ENCODE assay signal across 26 cellular contexts in the genomic region with DNA sequence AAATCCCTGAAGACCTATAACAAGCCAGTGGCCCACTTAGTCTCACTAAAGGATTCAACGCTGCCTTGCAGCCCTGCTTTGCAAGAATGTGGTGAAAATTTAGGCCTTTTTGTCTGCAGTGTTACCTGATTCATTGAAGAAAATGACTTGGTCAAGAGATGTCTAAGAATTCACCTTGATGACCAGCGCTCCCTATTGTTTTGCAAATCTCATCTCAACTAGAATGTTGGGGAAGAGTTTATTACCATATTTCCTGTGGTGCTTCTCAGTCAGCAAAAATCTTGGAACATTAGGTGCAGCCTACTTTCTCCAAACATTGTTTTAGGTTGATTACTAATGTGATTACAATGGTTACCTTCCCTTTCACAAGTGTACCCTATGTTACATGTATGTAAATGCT. TPM values are rescaled to one million over a fixed set of nuclear protein-coding genes. Genes with fewer than 3 reads are reported as not detected.
DNase-seq lines count a peak whose midpoint lies in the region; ATAC-seq and TF ChIP-seq lines count a peak whose summit lies in the region.
"Had no signal": no experiment of that assay in that cellular context is flagged by ENCODE, and none has a peak within 500 bp of the region (broad histone marks: within the 10 kb centered on the region; RNA-seq: fewer than 3 reads in every experiment).

No MANE protein-coding gene starts in this region.

- TF ChIP-seq CTCF in GM23338 (conservative IDR thresholded peaks at IDR 0.05; ENCODE audit: low read depth in 2 of 2): no peak
- no peak for TF ChIP-seq CTCF in PC-3 (conservative IDR thresholded peaks at IDR 0.05; ENCODE audit: low read depth, low read length)
- TF ChIP-seq CTCF in foreskin keratinocyte (conservative IDR thresholded peaks at IDR 0.05): no peak
- no peak for TF ChIP-seq CTCF in testis (IDR thresholded peaks at IDR 0.05)

- peak overlapping the region; percentile 27; the same call in 1 of the 2 replicates for H3K27ac Mint-ChIP-seq in GM23338
- H3K27ac Mint-ChIP-seq: activated naive CD4-positive, alpha-beta T cell treated with anti-CD3 and anti-CD28 coated beads, Interleukin-2, amount 50 U/mL, for 24 hours; stimulated activated naive B cell treated with anti-CD40 and anti-IgM and Interleukin-4, amounts not matched to agents 10 μg/mL and 1 μg/mL and 100 μg/mL, for 72 hours had no signal

- peaks cover 29% of the 10 kb centered on the region for H3K4me1 ChIP-seq in GM23338 (ENCODE audit: insufficient read depth)
- peaks cover 51% of the 10 kb centered on the region for H3K4me1 ChIP-seq in PC-3 (ENCODE audit: insufficient read depth, low read length)
- H3K4me1 ChIP-seq in foreskin keratinocyte: peaks cover 58% of the 10 kb centered on the region
- no peaks in the 10 kb centered on the region for H3K4me1 ChIP-seq in mesenchymal stem cell (ENCODE audit: control insufficient read depth, insufficient read depth, low read depth, low read length)
- H3K4me1 ChIP-seq in testis: no peaks in the 10 kb centered on the region
- H3K4me1 ChIP-seq: BLaER1, pancreas had no signal

- BruUV-seq in PC-3 (replicated peaks; lab: Mats Ljungman, UMichigan): no TSS peak

- peaks cover 49% of the 10 kb centered on the region for H3K4me1 Mint-ChIP-seq in GM23338
- H3K4me1 Mint-ChIP-seq: activated naive CD4-positive, alpha-beta T cell treated with anti-CD3 and anti-CD28 coated beads, Interleukin-2, amount 50 U/mL, for 24 hours; stimulated activated naive B cell treated with anti-CD40 and anti-IgM and Interleukin-4, amounts not matched to agents 10 μg/mL and 1 μg/mL and 100 μg/mL, for 72 hours had no signal

- intact Hi-C loops in PC-3 (cut with micrococcal nuclease): no loop called here
- intact Hi-C loops in testis (cut with DNase I; ENCODE audit: low total_unique reads): no loop called here

- H4K20me1 ChIP-seq in GM23338 (replicated peaks; ENCODE audit: insufficient read depth): no peaks in the 10 kb centered on the region
- H4K20me1 ChIP-seq in PC-3 (ENCODE audit: low read length): no peaks in the 10 kb centered on the region
- H4K20me1 ChIP-seq: BLaER1 had no signal

- no peaks in the 10 kb centered on the region for H3K79me2 ChIP-seq in GM23338 (replicated peaks; ENCODE audit: insufficient read depth)
- H3K79me2 ChIP-seq in PC-3 (ENCODE audit: low read length): no peaks in the 10 kb centered on the region

- H3K79me1 ChIP-seq in mesenchymal stem cell (replicated peaks; ENCODE audit: low read length, poor library complexity, severe bottlenecking): no peaks in the 10 kb centered on the region

- H3K9ac ChIP-seq in PC-3 (ENCODE audit: low read length) (no peak overlapping the region), mesenchymal stem cell (ENCODE audit: low read length) (no peak overlapping the region)
- H3K9ac ChIP-seq: BLaER1, KMS-11 had no signal

- H3K27me3 ChIP-seq in GM23338 (ENCODE audit: insufficient read depth) (no peaks in the 10 kb centered on the region), PC-3 (ENCODE audit: low read length) (no peaks in the 10 kb centered on the region), foreskin keratinocyte (no peaks in the 10 kb centered on the region), mesenchymal stem cell (ENCODE audit: control insufficient read depth in 1 of 2, insufficient read depth in 1 of 2, low read length in 2 of 2) (no peaks in the 10 kb centered on the region), testis (no peaks in the 10 kb centered on the region)
- H3K27me3 ChIP-seq: BLaER1, brain microvascular endothelial cell, dorsolateral prefrontal cortex, pancreas, upper lobe of left lung had no signal

- H3K4me3 ChIP-seq in GM23338 (no peak overlapping the region), PC-3 (ENCODE audit: low read length) (no peak overlapping the region), mesenchymal stem cell (ENCODE audit: insufficient read depth in 1 of 2, low read depth in 1 of 2, low read length in 2 of 2) (no peak overlapping the region), testis (no peak overlapping the region)
- H3K4me3 ChIP-seq: BLaER1, dorsolateral prefrontal cortex, lung, pancreas, upper lobe of left lung had no signal

- no peak overlapping the region for H3K14ac ChIP-seq in mesenchymal stem cell (ENCODE audit: low read length in 2 of 2)

- H2AK5ac ChIP-seq in mesenchymal stem cell (ENCODE audit: low read length, severe bottlenecking): peak overlapping the region; percentile 19

- CTCF ChIA-PET in PC-3 (lab: Charles Lee): no interaction called here

- H3K27me3 Mint-ChIP-seq in GM23338 (ENCODE audit: insufficient read depth, low read depth, poor library complexity): peaks cover 6% of the 10 kb centered on the region

- WGBS in mesenchymal stem cell: 78% methylated on average over 2 of the region's 2 CpGs
- WGBS in testis, 2 donors: 86 to 89% methylated on average over 2 of the region's 2 CpGs

- no peaks in the 10 kb centered on the region for H3K9me3 Mint-ChIP-seq in GM23338
- H3K9me3 Mint-ChIP-seq: activated naive CD4-positive, alpha-beta T cell treated with anti-CD3 and anti-CD28 coated beads, Interleukin-2, amount 50 U/mL, for 24 hours; stimulated activated naive B cell treated with anti-CD40 and anti-IgM and Interleukin-4, amounts not matched to agents 10 μg/mL and 1 μg/mL and 100 μg/mL, for 72 hours had no signal

- H3K4ac ChIP-seq in mesenchymal stem cell (ENCODE audit: low read depth in 1 of 2, low read length in 2 of 2): no peak overlapping the region

- H2BK5ac ChIP-seq in mesenchymal stem cell (ENCODE audit: low read depth, low read length, poor library complexity, severe bottlenecking): no peak overlapping the region

- peak; percentile 75 for DNase-seq in GM23338 (ENCODE audit: low spot score)
- DNase-seq in PC-3: no peak
- DNase-seq in foreskin keratinocyte: peak in 1 of 2 donors; percentile 54
- no peak for DNase-seq in mesenchymal stem cell
- no peak for DNase-seq in testis
- DNase-seq in inferior parietal cortex (ENCODE audit: extremely low spot score): no peak
- no peak for DNase-seq in NCI-H345 (lab: John Stamatoyannopoulos, UW)
- DNase-seq: activated CD4-positive, alpha-beta T cell treated with anti-CD3 and anti-CD28 coated beads for 4 hours; activated CD8-positive, alpha-beta memory T cell treated with anti-CD3 and anti-CD28 coated beads for 24 hours; activated T-cell treated with anti-CD3 and anti-CD28 coated beads for 4 hours; brain microvascular endothelial cell; DMS53; dorsolateral prefrontal cortex; hippocampal formation; MM.1S; NCI-H2029; NCI-H524 treated with DMSO at 0.1 percent for 48 hours; pancreas; SHP77; stimulated activated naive B cell treated with anti-CD40 and anti-IgM and Interleukin-4, amounts not matched to agents 10 μg/mL and 1 μg/mL and 100 μg/mL, for 72 hours; upper lobe of left lung had no signal

- 0 out of 3 replicates have a peak, but pooled peaks cover 3% of the 10 kb centered on the region for H3K36me3 Mint-ChIP-seq in GM23338 (ENCODE audit: low read depth)
- H3K36me3 Mint-ChIP-seq: activated naive CD4-positive, alpha-beta T cell treated with anti-CD3 and anti-CD28 coated beads, Interleukin-2, amount 50 U/mL, for 24 hours; stimulated activated naive B cell treated with anti-CD40 and anti-IgM and Interleukin-4, amounts not matched to agents 10 μg/mL and 1 μg/mL and 100 μg/mL, for 72 hours had no signal

- no peak overlapping the region for H4K91ac ChIP-seq in mesenchymal stem cell (ENCODE audit: low read length)

- no peak for TF ChIP-seq POLR2A in testis (IDR thresholded peaks at IDR 0.05)

- no peak overlapping the region for H3K23ac ChIP-seq in mesenchymal stem cell (ENCODE audit: low read length in 2 of 2)

- H4K8ac ChIP-seq in mesenchymal stem cell (ENCODE audit: low read length): no peak overlapping the region

- H3K4me3 Mint-ChIP-seq in GM23338: peak overlapping the region; percentile 29; the same call in 2 of the 3 replicates
- H3K4me3 Mint-ChIP-seq: activated naive CD4-positive, alpha-beta T cell treated with anti-CD3 and anti-CD28 coated beads, Interleukin-2, amount 50 U/mL, for 24 hours; stimulated activated naive B cell treated with anti-CD40 and anti-IgM and Interleukin-4, amounts not matched to agents 10 μg/mL and 1 μg/mL and 100 μg/mL, for 72 hours had no signal

- H2AFZ ChIP-seq in GM23338: no peak overlapping the region
- no peak overlapping the region for H2AFZ ChIP-seq in PC-3 (ENCODE audit: low read length)
- peak overlapping the region; percentile 42 for H2AFZ ChIP-seq in mesenchymal stem cell (ENCODE audit: low read depth, low read length)

- H3K9me2 ChIP-seq in GM23338 (ENCODE audit: insufficient read depth): peaks cover 8% of the 10 kb centered on the region
- H3K9me2 ChIP-seq in PC-3 (replicated peaks; ENCODE audit: low read length): no peaks in the 10 kb centered on the region

- H3K9me3 ChIP-seq in PC-3 (ENCODE audit: low read length) (no peaks in the 10 kb centered on the region), mesenchymal stem cell (ENCODE audit: control insufficient read depth, low read length) (no peaks in the 10 kb centered on the region), testis (no peaks in the 10 kb centered on the region)
- H3K9me3 ChIP-seq: BLaER1, pancreas, upper lobe of left lung had no signal

- peak; percentile 87 for ATAC-seq in GM23338
- no peak for ATAC-seq in PC-3
- peak; percentile 11 for ATAC-seq in foreskin keratinocyte
- no peak for ATAC-seq in HG02588 (IDR thresholded peaks at IDR 0.05; ENCODE audit: unreplicated experiment)
- ATAC-seq: pancreas; stimulated activated naive B cell treated with anti-CD40 and anti-IgM and Interleukin-4, amounts not matched to agents 10 μg/mL and 1 μg/mL and 100 μg/mL, for 72 hours had no signal

- H3K27ac ChIP-seq in GM23338 (ENCODE audit: low read depth) (peak overlapping the region; percentile 75), PC-3 (ENCODE audit: low read length) (peak overlapping the region; percentile 66), foreskin keratinocyte (no peak overlapping the region), mesenchymal stem cell (ENCODE audit: low read length, poor library complexity, severe bottlenecking) (no peak overlapping the region), testis (no peak overlapping the region)
- H3K27ac ChIP-seq: BLaER1, dorsolateral prefrontal cortex, KMS-11, pancreas, upper lobe of left lung had no signal

- H3K36me3 ChIP-seq in GM23338 (ENCODE audit: insufficient read depth): no peaks in the 10 kb centered on the region
- no peaks in the 10 kb centered on the region for H3K36me3 ChIP-seq in PC-3 (ENCODE audit: low read depth, low read length)
- H3K36me3 ChIP-seq in mesenchymal stem cell (ENCODE audit: control insufficient read depth in 1 of 2, insufficient read depth in 2 of 2, low read depth in 1 of 2, low read length in 2 of 2): no peaks in the 10 kb centered on the region
- no peaks in the 10 kb centered on the region for H3K36me3 ChIP-seq in testis (ENCODE audit: low read depth, missing control alignments)
- H3K36me3 ChIP-seq: BLaER1, brain microvascular endothelial cell, pancreas, upper lobe of left lung had no signal

- H2BK120ac ChIP-seq in mesenchymal stem cell (ENCODE audit: low read depth, low read length): no peak overlapping the region

- H3K18ac ChIP-seq in mesenchymal stem cell (ENCODE audit: low read depth in 1 of 2, low read length in 2 of 2): no peak overlapping the region

- H3F3A ChIP-seq in GM23338 (replicated peaks; ENCODE audit: low read depth) (no peaks in the 10 kb centered on the region), PC-3 (ENCODE audit: low read length, unreplicated experiment) (no peaks in the 10 kb centered on the region)

- POLR2A ChIA-PET in PC-3 (lab: Charles Lee; ENCODE audit: unreplicated experiment): no interaction called here

- H2BK12ac ChIP-seq in mesenchymal stem cell (ENCODE audit: low read length in 2 of 2): no peak overlapping the region

- H2BK15ac ChIP-seq in mesenchymal stem cell (ENCODE audit: low read depth, poor library complexity, severe bottlenecking): no peak overlapping the region

- H3K4me2 ChIP-seq in GM23338: peak overlapping the region; percentile 48
- peak overlapping the region; percentile 36; the same call in 1 of the 2 replicates for H3K4me2 ChIP-seq in PC-3 (ENCODE audit: low read length)
- H3K4me2 ChIP-seq in mesenchymal stem cell (ENCODE audit: low read length, poor library complexity, severe bottlenecking): no peak overlapping the region
- H3K4me2 ChIP-seq: BLaER1, KMS-11 had no signal

RNA-seq across cellular contexts. Expression of a gene that starts 53.5 kb away (rescaled TPM):
- 29.4 and 30.0 TPM in 2 replicates for total RNA-seq in GM23338 (2014; rRNA removed; shearing (Covaris generic))
- polyA plus RNA-seq in GM23338 (2016; fragmentation: Nextera tagmentation; extraction: Ambion mirVana): 12.0 and 13.5 TPM in 2 replicates
- total RNA-seq in PC-3 (2014; rRNA removed): 372 and 564 TPM in 2 replicates
- 179 and 369 TPM in 2 replicates for total RNA-seq in foreskin keratinocyte
- polyA plus RNA-seq in foreskin keratinocyte: 43.6 and 113 TPM in 2 replicates
- 185 TPM for polyA plus RNA-seq in mesenchymal stem cell (2013, experiment 1 of 2)
- 180 TPM for polyA plus RNA-seq in mesenchymal stem cell (2013, experiment 2 of 2)
- 10 to 100 TPM; 55.3 to 88.4 TPM for total RNA-seq in testis
- 87.8 TPM for polyA plus RNA-seq in testis (ENCODE audit: insufficient read depth, low read depth, low replicate concordance)

Comparison
In these comparisons a context has a peak if more than half of its experiments do, and no peak if none do; other contexts are left out.
1. ATAC-seq: peak in GM23338 (single experiment) and foreskin keratinocyte (single experiment); none in PC-3 (single experiment) and HG02588 (single experiment).
2. H3K27ac ChIP-seq: peak in GM23338 (single experiment) and PC-3 (single experiment); none in foreskin keratinocyte (single experiment), mesenchymal stem cell (single experiment) and testis (0 of 2).